In genomic region chr5:841531-842401, GRCh38 we compare ENCODE assay signal across 1 cellular context.
A peak's percentile ranks its signal among the peaks of the same experiment; 100 is the strongest.
TF ChIP-seq lines count a peak whose summit lies in the region.

No MANE protein-coding gene starts in this region.

TF ChIP-seq in A549, 52 proteins besides CTCF, POLR2A, EP300 and RAD21:
- peak; percentile 6 for TF ChIP-seq MAFK (IDR thresholded peaks at IDR 0.05; ENCODE audit: partially characterized antibody)
TF ChIP-seq in A549: peak in this region for 1; not testable (repeated sequence) for 51.
